In the genomic region with DNA sequence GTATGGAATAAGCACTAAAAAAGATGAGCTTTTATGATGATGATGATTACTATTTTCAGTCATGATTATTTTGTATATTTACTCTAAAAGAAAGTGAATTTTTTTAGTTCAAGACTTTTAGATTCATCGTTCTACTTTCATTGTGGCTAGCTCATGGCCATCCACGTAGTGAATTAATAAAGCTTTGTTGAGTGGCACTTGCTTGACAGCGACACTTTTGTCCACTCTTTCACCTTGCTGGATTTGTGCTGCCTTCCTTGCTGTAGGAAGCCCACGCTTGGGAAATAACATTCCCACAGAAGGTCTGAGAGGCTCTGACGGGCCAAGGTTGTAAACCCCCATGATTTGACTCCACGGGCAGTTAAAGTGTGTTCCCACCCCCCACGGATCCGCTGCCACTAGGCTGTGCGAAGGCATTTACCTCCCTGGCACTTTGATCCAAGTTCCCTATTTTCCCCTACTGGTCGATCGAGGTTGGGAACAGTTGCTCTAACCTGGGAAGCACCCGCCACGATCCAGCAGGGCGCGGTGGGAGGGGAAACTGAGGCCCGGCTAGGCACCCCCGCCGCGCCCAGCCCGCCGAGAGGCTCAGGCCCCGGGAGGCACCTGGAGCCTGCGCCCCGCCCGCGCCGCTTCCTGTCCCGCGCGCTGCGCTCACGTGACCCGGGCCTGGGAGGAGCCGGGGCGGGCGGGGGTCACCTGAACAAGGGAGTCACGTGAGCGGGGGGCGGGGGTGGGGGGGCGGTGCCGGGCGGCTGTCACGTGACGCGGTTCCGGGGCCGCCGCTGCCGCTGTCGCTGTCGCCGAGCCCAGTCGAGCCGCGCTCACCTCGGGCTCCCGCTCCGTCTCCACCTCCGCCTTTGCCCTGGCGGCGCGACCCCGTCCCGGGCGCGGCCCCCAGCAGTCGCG, we compare ENCODE assay signal across 8 cellular contexts. TPM values are rescaled to one million over a fixed set of nuclear protein-coding genes. Genes with fewer than 3 reads are reported as not detected.
DNase-seq lines count a peak whose midpoint lies in the region; ATAC-seq and TF ChIP-seq lines count a peak whose summit lies in the region.

A gene with protein sequence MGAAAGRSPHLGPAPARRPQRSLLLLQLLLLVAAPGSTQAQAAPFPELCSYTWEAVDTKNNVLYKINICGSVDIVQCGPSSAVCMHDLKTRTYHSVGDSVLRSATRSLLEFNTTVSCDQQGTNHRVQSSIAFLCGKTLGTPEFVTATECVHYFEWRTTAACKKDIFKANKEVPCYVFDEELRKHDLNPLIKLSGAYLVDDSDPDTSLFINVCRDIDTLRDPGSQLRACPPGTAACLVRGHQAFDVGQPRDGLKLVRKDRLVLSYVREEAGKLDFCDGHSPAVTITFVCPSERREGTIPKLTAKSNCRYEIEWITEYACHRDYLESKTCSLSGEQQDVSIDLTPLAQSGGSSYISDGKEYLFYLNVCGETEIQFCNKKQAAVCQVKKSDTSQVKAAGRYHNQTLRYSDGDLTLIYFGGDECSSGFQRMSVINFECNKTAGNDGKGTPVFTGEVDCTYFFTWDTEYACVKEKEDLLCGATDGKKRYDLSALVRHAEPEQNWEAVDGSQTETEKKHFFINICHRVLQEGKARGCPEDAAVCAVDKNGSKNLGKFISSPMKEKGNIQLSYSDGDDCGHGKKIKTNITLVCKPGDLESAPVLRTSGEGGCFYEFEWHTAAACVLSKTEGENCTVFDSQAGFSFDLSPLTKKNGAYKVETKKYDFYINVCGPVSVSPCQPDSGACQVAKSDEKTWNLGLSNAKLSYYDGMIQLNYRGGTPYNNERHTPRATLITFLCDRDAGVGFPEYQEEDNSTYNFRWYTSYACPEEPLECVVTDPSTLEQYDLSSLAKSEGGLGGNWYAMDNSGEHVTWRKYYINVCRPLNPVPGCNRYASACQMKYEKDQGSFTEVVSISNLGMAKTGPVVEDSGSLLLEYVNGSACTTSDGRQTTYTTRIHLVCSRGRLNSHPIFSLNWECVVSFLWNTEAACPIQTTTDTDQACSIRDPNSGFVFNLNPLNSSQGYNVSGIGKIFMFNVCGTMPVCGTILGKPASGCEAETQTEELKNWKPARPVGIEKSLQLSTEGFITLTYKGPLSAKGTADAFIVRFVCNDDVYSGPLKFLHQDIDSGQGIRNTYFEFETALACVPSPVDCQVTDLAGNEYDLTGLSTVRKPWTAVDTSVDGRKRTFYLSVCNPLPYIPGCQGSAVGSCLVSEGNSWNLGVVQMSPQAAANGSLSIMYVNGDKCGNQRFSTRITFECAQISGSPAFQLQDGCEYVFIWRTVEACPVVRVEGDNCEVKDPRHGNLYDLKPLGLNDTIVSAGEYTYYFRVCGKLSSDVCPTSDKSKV (N-terminal part only) (plus strand): TSS at position 788 of the 909 bp plus-strand sequence. CDS start 165 bp downstream, outside the sequence.

- no peaks in the 10 kb centered on the region for H3K27me3 ChIP-seq in Karpas-422 (ENCODE audit: low read length)

- ATAC-seq in GM21825 (IDR thresholded peaks at IDR 0.05; ENCODE audit: unreplicated experiment), result peak; percentile 78

- peak within 1 kb of the TSS; percentile 89 for H3K4me2 ChIP-seq in Karpas-422 (ENCODE audit: low read depth, low read length, poor library complexity, severe bottlenecking)

- H4K20me1 ChIP-seq in Karpas-422 (ENCODE audit: insufficient read depth, low read depth, low read length), result peaks cover 24% of the 10 kb centered on the region

- peaks cover 41% of the 10 kb centered on the region for H3K27me3 Mint-ChIP-seq in nephron progenitor cell (ENCODE audit: low read depth, poor library complexity)
- H3K27me3 Mint-ChIP-seq in stimulated activated naive CD8-positive, alpha-beta T cell treated with anti-CD3 and anti-CD28 coated beads, Interleukin-15, Interleukin-2, amounts not matched to agents 100 ng/mL and 50 ng/mL, for 24 hours, result no peaks in the 10 kb centered on the region

- no peaks in the 10 kb centered on the region for H3K36me3 ChIP-seq in Karpas-422 (ENCODE audit: insufficient read depth, low read length)

- H3K79me2 ChIP-seq in Karpas-422 (ENCODE audit: low read length), result no peaks in the 10 kb centered on the region

- H3K9me2 ChIP-seq in Karpas-422 (replicated peaks; ENCODE audit: insufficient read depth, low read length), result no peaks in the 10 kb centered on the region

- no peaks in the 10 kb centered on the region for H3K9me3 ChIP-seq in Karpas-422 (ENCODE audit: low read length)

- H3K27ac ChIP-seq in Karpas-422 (ENCODE audit: low read length), result no peak within 1 kb of the TSS

- H3K4me3 Mint-ChIP-seq in nephron progenitor cell, result peak within 1 kb of the TSS; percentile 95
- peak within 1 kb of the TSS; percentile 98 for H3K4me3 Mint-ChIP-seq in stimulated activated naive CD8-positive, alpha-beta T cell treated with anti-CD3 and anti-CD28 coated beads, Interleukin-15, Interleukin-2, amounts not matched to agents 100 ng/mL and 50 ng/mL, for 24 hours

- peak within 1 kb of the TSS; percentile 99 for H3K27ac Mint-ChIP-seq in nephron progenitor cell
- H3K27ac Mint-ChIP-seq in stimulated activated naive CD8-positive, alpha-beta T cell treated with anti-CD3 and anti-CD28 coated beads, Interleukin-15, Interleukin-2, amounts not matched to agents 100 ng/mL and 50 ng/mL, for 24 hours, result peak within 1 kb of the TSS; percentile 90

- TF ChIP-seq CTCF in fibroblast of the aortic adventitia (IDR thresholded peaks at IDR 0.05; ENCODE audit: insufficient read depth, low read length) (peak; percentile 36), nephron progenitor cell (IDR thresholded peaks at IDR 0.05) (no peak)

- H2AFZ ChIP-seq in Karpas-422 (ENCODE audit: low read length), result peak within 1 kb of the TSS; percentile 91

- H3K4me1 ChIP-seq in Karpas-422 (ENCODE audit: low read length), result peaks cover 18% of the 10 kb centered on the region

- H3K4me1 Mint-ChIP-seq in nephron progenitor cell, result peaks cover 36% of the 10 kb centered on the region
- H3K4me1 Mint-ChIP-seq in stimulated activated naive CD8-positive, alpha-beta T cell treated with anti-CD3 and anti-CD28 coated beads, Interleukin-15, Interleukin-2, amounts not matched to agents 100 ng/mL and 50 ng/mL, for 24 hours (ENCODE audit: low read depth), result peaks cover 44% of the 10 kb centered on the region

- peak; percentile 89 for DNase-seq in EL
- DNase-seq in Karpas-422, result peak; percentile 97
- DNase-seq in SHP77 (lab: John Stamatoyannopoulos, UW), result peak; percentile 75 to 91
- DNase-seq in activated effector memory CD4-positive, alpha-beta T cell treated with anti-CD3 and anti-CD28 coated beads, Interleukin-2, amount 50 U/mL, for 16 hours, result peak; percentile 98
- peak; percentile 74 for DNase-seq in fibroblast of the aortic adventitia (ENCODE audit: low read depth)
- peak; percentile 90 for DNase-seq in nephron progenitor cell

- peak within 1 kb of the TSS; percentile 79 for H3K4me3 ChIP-seq in Karpas-422 (ENCODE audit: low read length)
- H3K4me3 ChIP-seq in fibroblast of the aortic adventitia (ENCODE audit: low read depth, low read length), result peak within 1 kb of the TSS; percentile 78

- peak within 1 kb of the TSS; percentile 82 for H3K9ac ChIP-seq in Karpas-422 (ENCODE audit: low read length)

- H3K9me3 Mint-ChIP-seq in nephron progenitor cell, result no peaks in the 10 kb centered on the region
- H3K9me3 Mint-ChIP-seq in stimulated activated naive CD8-positive, alpha-beta T cell treated with anti-CD3 and anti-CD28 coated beads, Interleukin-15, Interleukin-2, amounts not matched to agents 100 ng/mL and 50 ng/mL, for 24 hours, result no peaks in the 10 kb centered on the region

- no peaks in the 10 kb centered on the region for H3K36me3 Mint-ChIP-seq in nephron progenitor cell (ENCODE audit: low read depth)
- peaks cover 30% of the 10 kb centered on the region for H3K36me3 Mint-ChIP-seq in stimulated activated naive CD8-positive, alpha-beta T cell treated with anti-CD3 and anti-CD28 coated beads, Interleukin-15, Interleukin-2, amounts not matched to agents 100 ng/mL and 50 ng/mL, for 24 hours (ENCODE audit: low read depth)

RNA-seq across cellular contexts. Expression of the gene that starts here (rescaled TPM):
- 9.6 and 10.5 TPM in 2 replicates for total RNA-seq in Karpas-422 (2014; rRNA removed; shearing (Covaris generic); ENCODE audit: low replicate concordance)
- total RNA-seq in fibroblast of the aortic adventitia (ENCODE audit: low replicate concordance), result 112 and 133 TPM in 2 replicates
